Comparison of ENCODE assay signal across 8 cellular contexts in the genomic region with DNA sequence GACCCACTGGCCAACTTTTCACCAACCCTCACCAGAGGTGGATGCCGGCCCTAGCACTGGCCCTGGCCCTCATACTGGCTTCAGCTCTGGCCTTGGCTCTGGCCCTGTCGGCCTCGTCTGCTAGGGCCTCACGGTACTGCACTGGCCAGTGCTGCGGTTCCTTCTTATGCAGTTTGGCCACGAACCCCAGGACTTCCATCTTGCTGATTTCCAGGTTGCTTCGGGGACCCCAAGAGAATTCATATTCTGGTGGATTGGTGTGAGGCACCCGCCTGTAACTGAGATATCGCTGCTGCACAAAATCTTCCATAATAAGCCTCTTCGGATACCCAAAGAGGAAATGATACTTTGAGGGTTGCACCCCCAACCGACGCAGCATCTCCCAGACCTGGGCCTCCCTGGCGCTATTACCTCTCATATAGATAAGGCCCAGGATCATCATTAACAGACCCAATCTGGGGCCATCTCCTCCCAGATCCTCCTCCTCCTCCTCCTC. TPM values are rescaled to one million over a fixed set of nuclear protein-coding genes. Genes with fewer than 3 reads are reported as not detected.
DNase-seq lines count a peak whose midpoint lies in the region; TF ChIP-seq lines count a peak whose summit lies in the region.

No MANE protein-coding gene starts in this region.

- H3K4me3 ChIP-seq in HFF-Myc (replicated peaks; ENCODE audit: low read depth, low read length): peak overlapping the region; percentile 94

- no peak for TF ChIP-seq CTCF in HFF-Myc (IDR thresholded peaks at IDR 0.05; ENCODE audit: low read depth, low read length, missing control alignments)

- DNase-seq in NCI-H1694 treated with DMSO at 0.1 percent for 48 hours (lab: John Stamatoyannopoulos, UW) (peak; percentile 36), NCI-H1694 (lab: John Stamatoyannopoulos, UW) (no peak), HFF-Myc (ENCODE audit: extremely low read depth, low read depth) (no peak), NCI-H1105 treated with DMSO at 0.1 percent for 48 hours (lab: John Stamatoyannopoulos, UW) (peak; percentile 35), astrocyte of the hippocampus (ENCODE audit: low read depth, low spot score) (peak; percentile 41), islet precursor cell (peak; percentile 44), SK-N-DZ (ENCODE audit: low spot score) (no peak)
- peak; percentile 7 for DNase-seq in stimulated activated CD4-positive, alpha-beta T cell treated with anti-CD3 and anti-CD28 coated beads, Interleukin-4, amount 100 ng/mL, for 1 hour

RNA-seq across cellular contexts. Expression of gene MAGEF1, which starts 0.9 kb away (rescaled TPM):
- polyA plus RNA-seq in SK-N-DZ (2014; cell fraction: cytosol; rRNA removed): 143 and 154 TPM in 2 replicates
- 65.3 and 73.3 TPM in 2 replicates for polyA plus RNA-seq in SK-N-DZ (2014; cell fraction: nucleus; rRNA removed)

Comparison
In these comparisons a context has a peak if more than half of its experiments do, and no peak if none do; other contexts are left out.
1. DNase-seq: peak in NCI-H1694 treated with DMSO at 0.1 percent for 48 hours (single experiment), NCI-H1105 treated with DMSO at 0.1 percent for 48 hours (single experiment), astrocyte of the hippocampus (single experiment), islet precursor cell (single experiment) and stimulated activated CD4-positive, alpha-beta T cell treated with anti-CD3 and anti-CD28 coated beads, Interleukin-4, amount 100 ng/mL, for 1 hour (single experiment); none in NCI-H1694 (single experiment), HFF-Myc (single experiment) and SK-N-DZ (single experiment).